1 cellular context compared by ENCODE assay signal in genomic region chr1:156114919-156115513, GRCh38.
TF ChIP-seq lines count a peak whose summit lies in the region.

No MANE protein-coding gene starts in this region.

TF ChIP-seq in HepG2, 621 proteins besides CTCF, POLR2A, EP300 and RAD21 (continues in another document):
- TF ChIP-seq MZF1 (CRISPR knock-in tag; IDR thresholded peaks at IDR 0.05; ENCODE audit: borderline replicate concordance) (no peak), ZEB1 (IDR thresholded peaks at IDR 0.05; ENCODE audit: insufficient replicate concordance, low read depth) (no peak), SOX5 (CRISPR knock-in tag; IDR thresholded peaks at IDR 0.05; ENCODE audit: borderline replicate concordance) (no peak), ZBTB20 (CRISPR knock-in tag; IDR thresholded peaks at IDR 0.05; ENCODE audit: borderline replicate concordance, low read depth) (no peak), SRY (CRISPR knock-in tag; IDR thresholded peaks at IDR 0.05) (no peak), ARHGAP35 (CRISPR knock-in tag; IDR thresholded peaks at IDR 0.05; ENCODE audit: borderline replicate concordance) (peak; percentile 43; the same call in 1 of the 2 replicates), CERS6 (CRISPR knock-in tag; IDR thresholded peaks at IDR 0.05) (no peak), MED8 (CRISPR knock-in tag; IDR thresholded peaks at IDR 0.05; ENCODE audit: insufficient replicate concordance) (no peak), U2AF1 (optimal IDR thresholded peaks at IDR 0.05; ENCODE audit: low read depth, low read length) (no peak), SP2 (CRISPR knock-in tag; IDR thresholded peaks at IDR 0.05) (peak; percentile 47; the same call in 1 of the 2 replicates), REPIN1 (CRISPR knock-in tag; IDR thresholded peaks at IDR 0.05; ENCODE audit: borderline replicate concordance, low read depth) (0 out of 2 replicates have a peak, but pooled peaks have one; percentile 9), MTA3 (CRISPR knock-in tag; IDR thresholded peaks at IDR 0.05) (no peak), TEAD2 (CRISPR knock-in tag; IDR thresholded peaks at IDR 0.05) (no peak), ZC3H13 (CRISPR knock-in tag; IDR thresholded peaks at IDR 0.05) (peak; percentile 66), ZBTB7A (CRISPR knock-in tag; IDR thresholded peaks at IDR 0.05) (peak; percentile 34; the same call in 1 of the 2 replicates), TBP (CRISPR knock-in tag; IDR thresholded peaks at IDR 0.05) (no peak), ZNF451 (CRISPR knock-in tag; IDR thresholded peaks at IDR 0.05) (no peak), HMGXB4 (CRISPR knock-in tag; IDR thresholded peaks at IDR 0.05; ENCODE audit: borderline replicate concordance in 1 of 2, low read depth in 1 of 2) (peak in 1 of 2 experiments; percentile 63; a peak in 3 of 4 replicates), SPEN (CRISPR knock-in tag; IDR thresholded peaks at IDR 0.05; ENCODE audit: low read depth) (peak; percentile 60), ZNF549 (CRISPR knock-in tag; IDR thresholded peaks at IDR 0.05) (0 out of 2 replicates have a peak, but pooled peaks have one; percentile 20), NFKB2 (CRISPR knock-in tag; IDR thresholded peaks at IDR 0.05; ENCODE audit: borderline replicate concordance) (no peak), ZFAT (CRISPR knock-in tag; conservative IDR thresholded peaks at IDR 0.05) (no peak), DMTF1 (CRISPR knock-in tag; IDR thresholded peaks at IDR 0.05) (no peak), KLF13 (CRISPR knock-in tag; IDR thresholded peaks at IDR 0.05) (peak; percentile 41; the same call in 1 of the 2 replicates), ETV6 (CRISPR knock-in tag; conservative IDR thresholded peaks at IDR 0.05) (no peak), ZNF687 (CRISPR knock-in tag; IDR thresholded peaks at IDR 0.05) (peak; percentile 52), ZNF337 (CRISPR knock-in tag; IDR thresholded peaks at IDR 0.05; ENCODE audit: borderline replicate concordance, low read depth) (no peak), TARDBP (CRISPR knock-in tag; IDR thresholded peaks at IDR 0.05) (0 out of 2 replicates have a peak, but pooled peaks have one; percentile 9), ASH2L (IDR thresholded peaks at IDR 0.05; ENCODE audit: insufficient read length, low read depth, low read length) (peak; percentile 26), ZNF260 (CRISPR knock-in tag; IDR thresholded peaks at IDR 0.05; ENCODE audit: borderline replicate concordance, low read depth) (no peak), ZNF234 (CRISPR knock-in tag; conservative IDR thresholded peaks at IDR 0.05) (0 out of 2 replicates have a peak, but pooled peaks have one; percentile 65)
- TF ChIP-seq, protein P1, sequence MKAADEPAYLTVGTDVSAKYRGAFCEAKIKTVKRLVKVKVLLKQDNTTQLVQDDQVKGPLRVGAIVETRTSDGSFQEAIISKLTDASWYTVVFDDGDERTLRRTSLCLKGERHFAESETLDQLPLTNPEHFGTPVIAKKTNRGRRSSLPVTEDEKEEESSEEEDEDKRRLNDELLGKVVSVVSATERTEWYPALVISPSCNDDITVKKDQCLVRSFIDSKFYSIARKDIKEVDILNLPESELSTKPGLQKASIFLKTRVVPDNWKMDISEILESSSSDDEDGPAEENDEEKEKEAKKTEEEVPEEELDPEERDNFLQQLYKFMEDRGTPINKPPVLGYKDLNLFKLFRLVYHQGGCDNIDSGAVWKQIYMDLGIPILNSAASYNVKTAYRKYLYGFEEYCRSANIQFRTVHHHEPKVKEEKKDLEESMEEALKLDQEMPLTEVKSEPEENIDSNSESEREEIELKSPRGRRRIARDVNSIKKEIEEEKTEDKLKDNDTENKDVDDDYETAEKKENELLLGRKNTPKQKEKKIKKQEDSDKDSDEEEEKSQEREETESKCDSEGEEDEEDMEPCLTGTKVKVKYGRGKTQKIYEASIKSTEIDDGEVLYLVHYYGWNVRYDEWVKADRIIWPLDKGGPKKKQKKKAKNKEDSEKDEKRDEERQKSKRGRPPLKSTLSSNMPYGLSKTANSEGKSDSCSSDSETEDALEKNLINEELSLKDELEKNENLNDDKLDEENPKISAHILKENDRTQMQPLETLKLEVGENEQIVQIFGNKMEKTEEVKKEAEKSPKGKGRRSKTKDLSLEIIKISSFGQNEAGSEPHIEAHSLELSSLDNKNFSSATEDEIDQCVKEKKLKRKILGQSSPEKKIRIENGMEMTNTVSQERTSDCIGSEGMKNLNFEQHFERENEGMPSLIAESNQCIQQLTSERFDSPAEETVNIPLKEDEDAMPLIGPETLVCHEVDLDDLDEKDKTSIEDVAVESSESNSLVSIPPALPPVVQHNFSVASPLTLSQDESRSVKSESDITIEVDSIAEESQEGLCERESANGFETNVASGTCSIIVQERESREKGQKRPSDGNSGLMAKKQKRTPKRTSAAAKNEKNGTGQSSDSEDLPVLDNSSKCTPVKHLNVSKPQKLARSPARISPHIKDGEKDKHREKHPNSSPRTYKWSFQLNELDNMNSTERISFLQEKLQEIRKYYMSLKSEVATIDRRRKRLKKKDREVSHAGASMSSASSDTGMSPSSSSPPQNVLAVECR (CRISPR knock-in tag; IDR thresholded peaks at IDR 0.05; ENCODE audit: borderline replicate concordance): peak; percentile 80
- TF ChIP-seq, protein P2, sequence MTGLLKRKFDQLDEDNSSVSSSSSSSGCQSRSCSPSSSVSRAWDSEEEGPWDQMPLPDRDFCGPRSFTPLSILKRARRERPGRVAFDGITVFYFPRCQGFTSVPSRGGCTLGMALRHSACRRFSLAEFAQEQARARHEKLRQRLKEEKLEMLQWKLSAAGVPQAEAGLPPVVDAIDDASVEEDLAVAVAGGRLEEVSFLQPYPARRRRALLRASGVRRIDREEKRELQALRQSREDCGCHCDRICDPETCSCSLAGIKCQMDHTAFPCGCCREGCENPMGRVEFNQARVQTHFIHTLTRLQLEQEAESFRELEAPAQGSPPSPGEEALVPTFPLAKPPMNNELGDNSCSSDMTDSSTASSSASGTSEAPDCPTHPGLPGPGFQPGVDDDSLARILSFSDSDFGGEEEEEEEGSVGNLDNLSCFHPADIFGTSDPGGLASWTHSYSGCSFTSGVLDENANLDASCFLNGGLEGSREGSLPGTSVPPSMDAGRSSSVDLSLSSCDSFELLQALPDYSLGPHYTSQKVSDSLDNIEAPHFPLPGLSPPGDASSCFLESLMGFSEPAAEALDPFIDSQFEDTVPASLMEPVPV (CRISPR knock-in tag; IDR thresholded peaks at IDR 0.05): 0 out of 2 replicates have a peak, but pooled peaks have one; percentile 47
- TF ChIP-seq, protein P3, sequence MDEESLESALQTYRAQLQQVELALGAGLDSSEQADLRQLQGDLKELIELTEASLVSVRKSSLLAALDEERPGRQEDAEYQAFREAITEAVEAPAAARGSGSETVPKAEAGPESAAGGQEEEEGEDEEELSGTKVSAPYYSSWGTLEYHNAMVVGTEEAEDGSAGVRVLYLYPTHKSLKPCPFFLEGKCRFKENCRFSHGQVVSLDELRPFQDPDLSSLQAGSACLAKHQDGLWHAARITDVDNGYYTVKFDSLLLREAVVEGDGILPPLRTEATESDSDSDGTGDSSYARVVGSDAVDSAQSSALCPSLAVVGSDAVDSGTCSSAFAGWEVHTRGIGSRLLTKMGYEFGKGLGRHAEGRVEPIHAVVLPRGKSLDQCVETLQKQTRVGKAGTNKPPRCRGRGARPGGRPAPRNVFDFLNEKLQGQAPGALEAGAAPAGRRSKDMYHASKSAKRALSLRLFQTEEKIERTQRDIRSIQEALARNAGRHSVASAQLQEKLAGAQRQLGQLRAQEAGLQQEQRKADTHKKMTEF (CRISPR knock-in tag; IDR thresholded peaks at IDR 0.05): 0 out of 2 replicates have a peak, but pooled peaks have one; percentile 15
- TF ChIP-seq, protein P4, sequence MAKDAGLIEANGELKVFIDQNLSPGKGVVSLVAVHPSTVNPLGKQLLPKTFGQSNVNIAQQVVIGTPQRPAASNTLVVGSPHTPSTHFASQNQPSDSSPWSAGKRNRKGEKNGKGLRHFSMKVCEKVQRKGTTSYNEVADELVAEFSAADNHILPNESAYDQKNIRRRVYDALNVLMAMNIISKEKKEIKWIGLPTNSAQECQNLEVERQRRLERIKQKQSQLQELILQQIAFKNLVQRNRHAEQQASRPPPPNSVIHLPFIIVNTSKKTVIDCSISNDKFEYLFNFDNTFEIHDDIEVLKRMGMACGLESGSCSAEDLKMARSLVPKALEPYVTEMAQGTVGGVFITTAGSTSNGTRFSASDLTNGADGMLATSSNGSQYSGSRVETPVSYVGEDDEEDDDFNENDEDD (CRISPR knock-in tag; IDR thresholded peaks at IDR 0.05; ENCODE audit: borderline replicate concordance): peak; percentile 11; the same call in 1 of the 2 replicates
